In the genomic region with DNA sequence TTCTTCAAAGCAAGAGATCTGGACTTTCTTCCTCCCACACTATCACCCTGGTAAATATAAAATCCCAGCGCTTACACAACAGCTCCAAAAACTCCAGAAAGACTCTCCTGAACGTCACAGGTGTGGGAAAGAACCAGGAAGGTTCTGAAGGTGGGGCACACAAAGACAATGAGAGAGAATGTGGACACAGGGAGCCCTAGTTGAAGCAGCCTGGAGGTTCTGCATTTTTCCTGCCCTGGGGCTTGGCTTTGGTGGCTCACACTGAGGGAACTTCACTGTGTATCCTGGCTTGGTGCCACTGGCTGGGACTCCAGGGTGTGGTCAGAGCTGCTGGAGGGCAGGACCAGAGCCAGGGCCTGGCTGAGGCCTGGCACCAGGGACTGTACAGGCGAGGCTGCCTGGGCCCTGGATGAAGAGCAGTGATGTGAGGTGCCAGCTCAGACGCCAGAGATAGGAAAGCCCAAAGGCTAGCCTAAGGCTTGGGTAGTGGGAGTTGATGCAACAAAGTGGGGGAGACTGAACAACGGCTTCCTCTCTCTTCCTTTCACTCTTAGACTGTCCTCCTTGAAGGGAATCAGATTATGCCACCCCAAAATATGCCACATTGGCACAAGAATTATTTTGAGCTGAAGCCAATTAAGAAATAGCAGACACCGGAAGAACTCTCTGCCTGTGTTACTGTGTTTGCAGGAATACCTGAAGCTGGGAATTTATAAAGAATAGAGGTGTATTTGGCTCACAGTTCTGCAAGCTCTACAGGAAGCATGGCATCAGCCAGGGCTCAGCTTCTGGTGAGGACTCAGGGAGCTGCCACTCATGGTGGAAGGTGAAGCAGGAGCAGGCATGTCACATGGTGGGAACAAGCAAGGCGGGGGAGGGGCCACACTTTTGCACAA, we compare ENCODE assay signal across 8 cellular contexts. TPM values are rescaled to one million over a fixed set of nuclear protein-coding genes. Genes with fewer than 3 reads are reported as not detected.
DNase-seq lines count a peak whose midpoint lies in the region; TF ChIP-seq lines count a peak whose summit lies in the region.

No MANE protein-coding gene starts in this region.

- no peak overlapping the region for H2AFZ ChIP-seq in hepatocyte

- H3K36me3 ChIP-seq in hepatocyte (replicated peaks; ENCODE audit: insufficient read depth, low read depth) (no peaks in the 10 kb centered on the region), skeletal muscle tissue (ENCODE audit: control insufficient read depth in 3 of 3, insufficient read depth in 3 of 3, low read length in 3 of 3) (no peaks in the 10 kb centered on the region)

- DNase-seq in CD14-positive monocyte (ENCODE audit: low spot score) (peak; percentile 81), LHCN-M2 (ENCODE audit: low read depth) (peak; percentile 66), amygdala (lab: John Stamatoyannopoulos, UW) (peak in 33 of 56 donors; percentile 7 to 71 (median 32)), hepatocyte (ENCODE audit: low spot score) (peak; percentile 30), D341Med (ENCODE audit: low spot score) (no peak)
- DNase-seq in stimulated activated CD4-positive, alpha-beta T cell treated with anti-CD3 and anti-CD28 coated beads, Interleukin-4, amount 100 ng/mL, for 24 hours: no peak
- no peak for DNase-seq in activated CD4-positive, alpha-beta T cell treated with anti-CD3 and anti-CD28 coated beads, Interleukin-2, amount 50 U/mL, for 48 hours

- peaks cover 0 to under 1% (median 0%) of the 10 kb centered on the region in 7 donors for H3K9me3 Mint-ChIP-seq in CD14-positive monocyte

- H3K27ac ChIP-seq in hepatocyte (no peak overlapping the region), skeletal muscle tissue (ENCODE audit: low read depth, low read length) (no peak overlapping the region)

- H3K27ac Mint-ChIP-seq in CD14-positive monocyte: peak overlapping the region; percentile 87 to 96 (median 94)

- H3K36me3 Mint-ChIP-seq in CD14-positive monocyte: peaks cover 0 to 4% of the 10 kb centered on the region in 2 donors

- H3K4me2 ChIP-seq in hepatocyte: no peak overlapping the region

- no peaks in the 10 kb centered on the region for H3K27me3 ChIP-seq in hepatocyte
- no peaks in the 10 kb centered on the region for H3K27me3 ChIP-seq in skeletal muscle tissue (ENCODE audit: control insufficient read depth in 3 of 3, insufficient read depth in 3 of 3, low read length in 3 of 3)

- H3K9ac ChIP-seq in skeletal muscle tissue (ENCODE audit: low read depth in 1 of 3, low read length in 3 of 3): peak overlapping the region in 2 of 3 donors; percentile 14 to 54

- no peaks in the 10 kb centered on the region for H4K20me1 ChIP-seq in hepatocyte (ENCODE audit: insufficient read depth, poor library complexity, severe bottlenecking)

- H3K4me3 Mint-ChIP-seq in CD14-positive monocyte: peak overlapping the region in 1 of 2 donors; percentile 70

- no peak overlapping the region for H3K4me3 ChIP-seq in hepatocyte
- H3K4me3 ChIP-seq in skeletal muscle tissue (ENCODE audit: low read length in 3 of 3): no peak overlapping the region

- H3K4me1 Mint-ChIP-seq in CD14-positive monocyte: peaks cover 52% of the 10 kb centered on the region

- H3K9me3 ChIP-seq in hepatocyte (ENCODE audit: low read depth) (no peaks in the 10 kb centered on the region), skeletal muscle tissue (ENCODE audit: control insufficient read depth in 3 of 3, low read length in 3 of 3) (no peaks in the 10 kb centered on the region)

- intact Hi-C loops in CD14-positive monocyte (cut with micrococcal nuclease): no loop called here

- no peak for TF ChIP-seq CTCF in CD14-positive monocyte (IDR thresholded peaks at IDR 0.05)
- TF ChIP-seq CTCF in hepatocyte (IDR thresholded peaks at IDR 0.05; ENCODE audit: poor library complexity): no peak

- H3K4me1 ChIP-seq in hepatocyte (ENCODE audit: insufficient read depth) (no peaks in the 10 kb centered on the region), skeletal muscle tissue (ENCODE audit: control insufficient read depth in 3 of 3, insufficient read depth in 3 of 3, low read length in 3 of 3) (peaks cover 8 to 15% (median 12%) of the 10 kb centered on the region in 3 donors)

- no peaks in the 10 kb centered on the region for H3K79me2 ChIP-seq in hepatocyte

- H3K27me3 Mint-ChIP-seq in CD14-positive monocyte (ENCODE audit: low read depth in 3 of 3): no peaks in the 10 kb centered on the region

- H3K9me2 ChIP-seq in hepatocyte (replicated peaks; ENCODE audit: insufficient read depth): no peaks in the 10 kb centered on the region

- 83% methylated on average over 7 of the region's 7 CpGs for WGBS in hepatocyte (ENCODE audit: low lambda C conversion rate, missing lambda C conversion rate)

RNA-seq across cellular contexts. Expression of a gene that starts 39.5 kb away (rescaled TPM):
- 100 to 1,000 TPM; 163 to 231 TPM for polyA plus RNA-seq in CD14-positive monocyte
- total RNA-seq in LHCN-M2 (2014; rRNA removed): 111 and 137 TPM in 2 replicates
- 100 TPM for polyA plus RNA-seq in LHCN-M2 (2012)
- 116 and 117 TPM in 2 replicates for total RNA-seq in hepatocyte
- 130 and 136 TPM in 2 replicates for polyA plus RNA-seq in hepatocyte
- 68.9 TPM for total RNA-seq in skeletal muscle tissue

RNA-seq across cellular contexts. Expression of a gene that starts 46.4 kb away (rescaled TPM):
- polyA plus RNA-seq in CD14-positive monocyte: 10 to 100 TPM; 27.9 to 35.0 TPM
- 395 and 397 TPM in 2 replicates for total RNA-seq in LHCN-M2 (2014; rRNA removed)
- 143 TPM for polyA plus RNA-seq in LHCN-M2 (2012)
- total RNA-seq in hepatocyte: 83.3 and 85.6 TPM in 2 replicates
- polyA plus RNA-seq in hepatocyte: 38.0 and 47.2 TPM in 2 replicates
- 35.5 TPM for total RNA-seq in skeletal muscle tissue

RNA-seq across cellular contexts. Expression of a gene that starts 53.4 kb away (rescaled TPM):
- 10 to 100 TPM; 54.4 to 62.6 TPM for polyA plus RNA-seq in CD14-positive monocyte
- total RNA-seq in LHCN-M2 (2014; rRNA removed): 17.5 and 19.7 TPM in 2 replicates
- polyA plus RNA-seq in LHCN-M2 (2012): 14.1 TPM
- 27.0 and 32.3 TPM in 2 replicates for total RNA-seq in hepatocyte
- 36.6 and 48.9 TPM in 2 replicates for polyA plus RNA-seq in hepatocyte
- 27.1 TPM for total RNA-seq in skeletal muscle tissue

Comparison
In these comparisons a context has a peak if more than half of its experiments do, and no peak if none do; other contexts are left out.
1. DNase-seq: peak in CD14-positive monocyte (single experiment), LHCN-M2 (single experiment), amygdala (33 of 56) and hepatocyte (single experiment); none in stimulated activated CD4-positive, alpha-beta T cell treated with anti-CD3 and anti-CD28 coated beads, Interleukin-4, amount 100 ng/mL, for 24 hours (single experiment), activated CD4-positive, alpha-beta T cell treated with anti-CD3 and anti-CD28 coated beads, Interleukin-2, amount 50 U/mL, for 48 hours (0 of 2) and D341Med (single experiment).